16 cellular contexts compared by ENCODE assay signal in the genomic region with DNA sequence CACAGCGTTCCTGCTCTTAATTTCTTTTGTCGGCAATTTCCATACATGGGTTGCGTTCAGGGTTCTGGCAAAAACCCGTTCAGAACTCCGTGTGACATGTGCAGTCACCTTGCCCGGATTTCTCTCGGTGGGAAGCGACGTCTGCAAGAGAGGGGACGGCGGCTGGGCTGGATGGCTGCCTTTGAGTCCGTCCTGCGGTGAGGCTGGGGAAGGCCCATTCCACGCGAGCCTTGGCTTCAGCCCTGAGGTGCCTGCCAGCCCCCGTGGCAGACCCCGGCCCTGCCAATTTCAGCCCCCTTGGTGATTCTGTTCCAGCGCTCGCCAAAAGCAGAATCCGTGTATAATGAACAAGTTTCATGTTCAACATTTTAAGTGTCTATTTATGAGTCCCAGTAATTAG.
DNase-seq lines count a peak whose midpoint lies in the region; ATAC-seq and TF ChIP-seq lines count a peak whose summit lies in the region.
"Had no signal": no experiment of that assay in that cellular context is flagged by ENCODE, and none has a peak within 500 bp of the region (broad histone marks: within the 10 kb centered on the region; RNA-seq: fewer than 3 reads in every experiment).

No MANE protein-coding gene starts in this region.

- no peak for TF ChIP-seq CTCF in endodermal cell (conservative IDR thresholded peaks at IDR 0.05)
- TF ChIP-seq CTCF in neural progenitor cell (IDR thresholded peaks at IDR 0.05): no peak

- H3K27ac ChIP-seq in HUES64 (ENCODE audit: low read depth, low read length) (peak overlapping the region; percentile 98), endodermal cell (ENCODE audit: low read depth, low read length) (no peak overlapping the region), neural progenitor cell (no peak overlapping the region)
- no peak overlapping the region for H3K27ac ChIP-seq in effector memory CD4-positive, alpha-beta T cell (ENCODE audit: insufficient read depth, low read length, poor library complexity, severe bottlenecking)
- H3K27ac ChIP-seq: A549, GM23248, KMS-11 had no signal

- H4K20me1 ChIP-seq in neural progenitor cell (ENCODE audit: low read depth): no peaks in the 10 kb centered on the region

- H3K27ac Mint-ChIP-seq in endodermal cell (no peak overlapping the region), neural progenitor cell (no peak overlapping the region)
- H3K27ac Mint-ChIP-seq: CD14-positive monocyte; CD8-positive, alpha-beta T cell had no signal

- H3K36me3 ChIP-seq in HUES64 (ENCODE audit: insufficient read depth, low read length): no peaks in the 10 kb centered on the region
- no peaks in the 10 kb centered on the region for H3K36me3 ChIP-seq in endodermal cell (ENCODE audit: control insufficient read depth, insufficient read depth, low read length)
- no peaks in the 10 kb centered on the region for H3K36me3 ChIP-seq in neural progenitor cell
- H3K36me3 ChIP-seq in effector memory CD4-positive, alpha-beta T cell (ENCODE audit: control insufficient read depth, insufficient read depth, low read length): no peaks in the 10 kb centered on the region

- 0 out of 2 replicates have a peak, but pooled peaks cover 6% of the 10 kb centered on the region for H3K27me3 ChIP-seq in HUES64 (ENCODE audit: insufficient read depth, low read length)
- no peaks in the 10 kb centered on the region for H3K27me3 ChIP-seq in endodermal cell (ENCODE audit: control insufficient read depth, insufficient read depth, low read length, poor library complexity, severe bottlenecking)
- H3K27me3 ChIP-seq in neural progenitor cell: peaks cover 30% of the 10 kb centered on the region
- peaks cover 7% of the 10 kb centered on the region for H3K27me3 ChIP-seq in effector memory CD4-positive, alpha-beta T cell (replicated peaks; ENCODE audit: control insufficient read depth, insufficient read depth, low read length, poor library complexity, severe bottlenecking)

- H3K36me3 Mint-ChIP-seq in endodermal cell (ENCODE audit: low read depth): no peaks in the 10 kb centered on the region
- H3K36me3 Mint-ChIP-seq in neural progenitor cell: no peaks in the 10 kb centered on the region
- H3K36me3 Mint-ChIP-seq: CD14-positive monocyte; CD8-positive, alpha-beta T cell had no signal

- H3K9me3 Mint-ChIP-seq in endodermal cell (no peaks in the 10 kb centered on the region), neural progenitor cell (no peaks in the 10 kb centered on the region)
- H3K9me3 Mint-ChIP-seq: CD8-positive, alpha-beta T cell had no signal

- H3K4me3 Mint-ChIP-seq in endodermal cell (no peak overlapping the region), neural progenitor cell (no peak overlapping the region)
- H3K4me3 Mint-ChIP-seq: CD8-positive, alpha-beta T cell had no signal

- H3K27me3 Mint-ChIP-seq in endodermal cell (ENCODE audit: insufficient read depth) (peaks cover 4% of the 10 kb centered on the region), neural progenitor cell (ENCODE audit: insufficient read depth, low read depth) (peaks cover 6% of the 10 kb centered on the region)

- no peak overlapping the region for H3K4me2 ChIP-seq in neural progenitor cell
- H3K4me2 ChIP-seq: A549, KMS-11 had no signal

- ATAC-seq in HG02938 (IDR thresholded peaks at IDR 0.05; ENCODE audit: unreplicated experiment): no peak
- ATAC-seq: A549; CD8-positive, alpha-beta T cell; HCT116; HepG2 had no signal

- H3K4me1 Mint-ChIP-seq in endodermal cell (peaks cover 73% of the 10 kb centered on the region), neural progenitor cell (peaks cover 20% of the 10 kb centered on the region)
- H3K4me1 Mint-ChIP-seq: CD14-positive monocyte had no signal

- H3K9ac ChIP-seq in HUES64 (ENCODE audit: low read depth, low read length) (no peak overlapping the region), endodermal cell (ENCODE audit: extremely low read depth, low read length, poor library complexity, severe bottlenecking) (no peak overlapping the region), neural progenitor cell (no peak overlapping the region)
- H3K9ac ChIP-seq: GM23248, KMS-11 had no signal

- peaks cover 15% of the 10 kb centered on the region for H3F3A ChIP-seq in neural progenitor cell (ENCODE audit: low read depth)

- no peak overlapping the region for H3K4me3 ChIP-seq in HUES64 (ENCODE audit: low read length)
- no peak overlapping the region for H3K4me3 ChIP-seq in endodermal cell (ENCODE audit: low read length)
- H3K4me3 ChIP-seq in neural progenitor cell: no peak overlapping the region
- H3K4me3 ChIP-seq in effector memory CD4-positive, alpha-beta T cell (ENCODE audit: insufficient read depth, low read depth, low read length, poor library complexity, severe bottlenecking): no peak overlapping the region
- H3K4me3 ChIP-seq: A549, GM23248 had no signal

- 73% methylated on average over 20 of the region's 20 CpGs for WGBS in HUES64
- WGBS in endodermal cell (ENCODE audit: insufficient coverage in 1 of 2, insufficient read length in 1 of 2), 2 experiments: 77 to 83% methylated on average over 18 to 20 of the region's 20 CpGs

- peak; percentile 55 for DNase-seq in endodermal cell
- peak; percentile 5 for DNase-seq in neural progenitor cell (ENCODE audit: low spot score)
- no peak for DNase-seq in effector memory CD4-positive, alpha-beta T cell
- no peak for DNase-seq in HK-2 (ENCODE audit: unreplicated experiment)
- DNase-seq: Caco-2; CD8-positive, alpha-beta T cell; DND-41; GDM1; GM23248 had no signal

- no peak overlapping the region for H2AFZ ChIP-seq in neural progenitor cell (replicated peaks)
- H2AFZ ChIP-seq: GM23248 had no signal

- H3K4me1 ChIP-seq in HUES64 (ENCODE audit: insufficient read depth, low read length) (peaks cover 69% of the 10 kb centered on the region), endodermal cell (ENCODE audit: control insufficient read depth, insufficient read depth, low read length) (peaks cover 13% of the 10 kb centered on the region), neural progenitor cell (peaks cover 40% of the 10 kb centered on the region)
- H3K4me1 ChIP-seq in effector memory CD4-positive, alpha-beta T cell (ENCODE audit: control insufficient read depth, insufficient read depth, low read length, poor library complexity, severe bottlenecking): no peaks in the 10 kb centered on the region
- H3K4me1 ChIP-seq: A549, Caco-2 had no signal

- H3K9me3 ChIP-seq in HUES64 (ENCODE audit: insufficient read depth, low read depth, low read length) (no peaks in the 10 kb centered on the region), endodermal cell (ENCODE audit: control insufficient read depth, low read length) (no peaks in the 10 kb centered on the region), neural progenitor cell (ENCODE audit: low read depth) (no peaks in the 10 kb centered on the region)
- no peaks in the 10 kb centered on the region for H3K9me3 ChIP-seq in effector memory CD4-positive, alpha-beta T cell (ENCODE audit: control insufficient read depth, low read length)
- H3K9me3 ChIP-seq: Caco-2 had no signal

- H3K79me2 ChIP-seq in neural progenitor cell (ENCODE audit: low read depth): no peaks in the 10 kb centered on the region

Comparison
In these comparisons a context has a peak if more than half of its experiments do, and no peak if none do; other contexts are left out.
1. DNase-seq: peak in endodermal cell (single experiment) and neural progenitor cell (single experiment); none in effector memory CD4-positive, alpha-beta T cell (0 of 3) and HK-2 (single experiment).